ENCODE assay signal across 29 cellular contexts in genomic region chr17:82348434-82348833, GRCh38. TPM values are rescaled to one million over a fixed set of nuclear protein-coding genes. Genes with fewer than 3 reads are reported as not detected.
DNase-seq lines count a peak whose midpoint lies in the region; ATAC-seq, FAIRE-seq and TF ChIP-seq lines count a peak whose summit lies in the region.
"Had no signal": no experiment of that assay in that cellular context is flagged by ENCODE, and none has a peak within 500 bp of the region (broad histone marks: within the 10 kb centered on the region; RNA-seq: fewer than 3 reads in every experiment).

No MANE protein-coding gene starts in this region.

- POLR2A ChIA-PET in HepG2 (lab: Yijun Ruan, JAX), result interaction anchor here (1.0 to 2.2 kb wide), 3 partner anchors 19 to 147 kb away, joined by 3 to 8 read pairs (median 6); no protein-coding TSS in a partner anchor

- BruUV-seq in HepG2 (replicated peaks; lab: Mats Ljungman, UMichigan), result no TSS peak

- DNase-seq in stimulated activated naive CD8-positive, alpha-beta T cell treated with anti-CD3 and anti-CD28 coated beads, Interleukin-15, amount 100 ng/mL, for 72 hours, result no peak
- DNase-seq in HepG2 (ENCODE audit: low spot score) (no peak), osteoblast (ENCODE audit: insufficient read length, low spot score, missing footprints) (peak; percentile 63), NCI-H1694 treated with DMSO at 0.1 percent for 48 hours (lab: John Stamatoyannopoulos, UW) (no peak), urothelium cell line (ENCODE audit: low spot score) (no peak)
- DNase-seq: AML-193; CD8-positive, alpha-beta T cell; DMS 273 treated with DMSO at 0.1 percent for 48 hours; DMS79; EL; GDM1; H9; Kasumi-1; NCI-H1092 treated with DMSO at 0.1 percent for 48 hours; NCI-H1436; NCI-H187 treated with DMSO at 0.1 percent for 48 hours; NCI-H524; NCI-H748 treated with DMSO at 0.1 percent for 48 hours; SK-N-SH had no signal

- no peak overlapping the region for H3K4me3 Mint-ChIP-seq in stimulated activated naive CD8-positive, alpha-beta T cell treated with anti-CD3 and anti-CD28 coated beads, Interleukin-15, Interleukin-2, amounts not matched to agents 100 ng/mL and 50 ng/mL, for 24 hours
- no peak overlapping the region for H3K4me3 Mint-ChIP-seq in stimulated activated naive CD8-positive, alpha-beta T cell treated with anti-CD3 and anti-CD28 coated beads, Interleukin-15, amount 100 ng/mL, for 72 hours
- H3K4me3 Mint-ChIP-seq: CD8-positive, alpha-beta T cell; GM23338; H9 had no signal

- peak overlapping the region; percentile 65 for H3K27ac Mint-ChIP-seq in stimulated activated naive CD8-positive, alpha-beta T cell treated with anti-CD3 and anti-CD28 coated beads, Interleukin-15, Interleukin-2, amounts not matched to agents 100 ng/mL and 50 ng/mL, for 24 hours
- H3K27ac Mint-ChIP-seq in stimulated activated naive CD8-positive, alpha-beta T cell treated with anti-CD3 and anti-CD28 coated beads, Interleukin-15, amount 100 ng/mL, for 72 hours, result no peak overlapping the region
- H3K27ac Mint-ChIP-seq: CD8-positive, alpha-beta T cell; GM23338; H9 had no signal

- H3K27me3 ChIP-seq in HepG2 (ENCODE audit: control insufficient read depth in 1 of 2, insufficient read depth in 2 of 2, low read length in 2 of 2) (no peaks in the 10 kb centered on the region), osteoblast (ENCODE audit: insufficient read depth, low read length) (peaks cover 24% of the 10 kb centered on the region)

- H3K4me1 Mint-ChIP-seq in stimulated activated naive CD8-positive, alpha-beta T cell treated with anti-CD3 and anti-CD28 coated beads, Interleukin-15, Interleukin-2, amounts not matched to agents 100 ng/mL and 50 ng/mL, for 24 hours (ENCODE audit: low read depth), result peaks cover 17% of the 10 kb centered on the region
- H3K4me1 Mint-ChIP-seq in stimulated activated naive CD8-positive, alpha-beta T cell treated with anti-CD3 and anti-CD28 coated beads, Interleukin-15, amount 100 ng/mL, for 72 hours, result peaks cover 23% of the 10 kb centered on the region

- H3K4me2 ChIP-seq in HepG2 (ENCODE audit: low read depth, low read length), result peak overlapping the region; percentile 58; the same call in 1 of the 2 replicates
- no peak overlapping the region for H3K4me2 ChIP-seq in osteoblast (ENCODE audit: insufficient read depth, low read length)
- H3K4me2 ChIP-seq: A549, GM23338, SK-N-SH had no signal

- CTCF ChIA-PET in HepG2 (lab: Yijun Ruan, JAX; ENCODE audit: low intra/inter-chr PET ratio, low total read pairs), result no interaction called here

- ATAC-seq in stimulated activated naive CD8-positive, alpha-beta T cell treated with anti-CD3 and anti-CD28 coated beads, Interleukin-15, amount 100 ng/mL, for 72 hours, result no peak
- ATAC-seq in HepG2 (no peak), HG02798 (IDR thresholded peaks at IDR 0.05; ENCODE audit: poor library complexity, unreplicated experiment) (no peak)
- ATAC-seq: A549; CD8-positive, alpha-beta T cell; GM12878; GM23338; K562 had no signal

- TF ChIP-seq RAD21 in HepG2 (CRISPR knock-in tag; IDR thresholded peaks at IDR 0.05), result no peak; the same call in 1 of the 2 replicates

- TF ChIP-seq EP300 in HepG2 (IDR thresholded peaks at IDR 0.05; ENCODE audit: low read depth in 2 of 2, low read length in 2 of 2), result no peak
- TF ChIP-seq EP300 in HepG2 (CRISPR knock-in tag; IDR thresholded peaks at IDR 0.05; ENCODE audit: borderline replicate concordance), result no peak

- 74% methylated on average over 9 of the region's 9 CpGs for WGBS in HepG2 (ENCODE audit: low lambda C conversion rate)

- peak overlapping the region; percentile 44; the same call in 1 of the 2 replicates for H3K9ac ChIP-seq in HepG2 (ENCODE audit: insufficient read depth, low read depth, low read length)
- H3K9ac ChIP-seq: SK-N-SH had no signal

- H3K9me3 Mint-ChIP-seq in stimulated activated naive CD8-positive, alpha-beta T cell treated with anti-CD3 and anti-CD28 coated beads, Interleukin-15, Interleukin-2, amounts not matched to agents 100 ng/mL and 50 ng/mL, for 24 hours, result no peaks in the 10 kb centered on the region
- no peaks in the 10 kb centered on the region for H3K9me3 Mint-ChIP-seq in stimulated activated naive CD8-positive, alpha-beta T cell treated with anti-CD3 and anti-CD28 coated beads, Interleukin-15, amount 100 ng/mL, for 72 hours
- H3K9me3 Mint-ChIP-seq: CD8-positive, alpha-beta T cell; GM23338; H9 had no signal

- H2AFZ ChIP-seq in HepG2 (ENCODE audit: low read length) (no peak overlapping the region), osteoblast (ENCODE audit: low read length) (no peak overlapping the region)
- H2AFZ ChIP-seq: GM23338 had no signal

- in situ Hi-C loops in HepG2 (cut with HindIII; ENCODE audit: extremely low pct_ligation_motif_present, low pct_unique_long_range_greater_than_20kb), result no loop called here

- H3K36me3 ChIP-seq in HepG2 (replicated peaks in 1 of 2; ENCODE audit: control insufficient read depth in 1 of 2, insufficient read depth in 2 of 2, low read length in 2 of 2), result no peaks in the 10 kb centered on the region
- no peaks in the 10 kb centered on the region for H3K36me3 ChIP-seq in osteoblast (ENCODE audit: insufficient read depth, low read length)

- H3K27me3 Mint-ChIP-seq in stimulated activated naive CD8-positive, alpha-beta T cell treated with anti-CD3 and anti-CD28 coated beads, Interleukin-15, Interleukin-2, amounts not matched to agents 100 ng/mL and 50 ng/mL, for 24 hours, result peaks cover 8% of the 10 kb centered on the region
- peaks cover 41% of the 10 kb centered on the region for H3K27me3 Mint-ChIP-seq in stimulated activated naive CD8-positive, alpha-beta T cell treated with anti-CD3 and anti-CD28 coated beads, Interleukin-15, amount 100 ng/mL, for 72 hours

- no peak for TF ChIP-seq POLR2A in HepG2 (IDR thresholded peaks at IDR 0.05; ENCODE audit: insufficient read depth in 1 of 2, low read depth in 2 of 2, low read length in 2 of 2)

- intact Hi-C loops in HepG2 (cut with micrococcal nuclease; ENCODE audit: unreplicated experiment), result no loop called here

- no peaks in the 10 kb centered on the region for H3K36me3 Mint-ChIP-seq in stimulated activated naive CD8-positive, alpha-beta T cell treated with anti-CD3 and anti-CD28 coated beads, Interleukin-15, Interleukin-2, amounts not matched to agents 100 ng/mL and 50 ng/mL, for 24 hours (ENCODE audit: low read depth)
- H3K36me3 Mint-ChIP-seq: CD8-positive, alpha-beta T cell had no signal

- FAIRE-seq in HepG2 (lab: Jason Lieb, UNC) (no peak), urothelium cell line (lab: Jason Lieb, UNC) (no peak)
- FAIRE-seq: A549, GM12878, K562, RCC 7860 had no signal

- peaks cover 94% of the 10 kb centered on the region for H3K4me1 ChIP-seq in HepG2 (ENCODE audit: insufficient read depth, low read length)
- H3K4me1 ChIP-seq in osteoblast (ENCODE audit: insufficient read depth, low read length), result no peaks in the 10 kb centered on the region

- H4K20me1 ChIP-seq in HepG2 (ENCODE audit: insufficient read depth, low read length) (no peaks in the 10 kb centered on the region), osteoblast (ENCODE audit: insufficient read depth, low read length) (no peaks in the 10 kb centered on the region)

- no peak for TF ChIP-seq CTCF in HepG2 (CRISPR knock-in tag; IDR thresholded peaks at IDR 0.05)
- no peak for TF ChIP-seq CTCF in osteoblast (IDR thresholded peaks at IDR 0.05; ENCODE audit: extremely low read depth, low read depth, low read length)

- H3K9me3 ChIP-seq in HepG2 (ENCODE audit: low read length) (no peaks in the 10 kb centered on the region), osteoblast (ENCODE audit: low read depth, low read length) (no peaks in the 10 kb centered on the region)
- H3K9me3 ChIP-seq: A549, SK-N-SH had no signal

- H3K27ac ChIP-seq in HepG2 (ENCODE audit: extremely low read length, insufficient read depth, low read length), result peak overlapping the region; percentile 28
- no peak overlapping the region for H3K27ac ChIP-seq in osteoblast (ENCODE audit: low read depth, low read length)
- H3K27ac ChIP-seq: A549, C4-2B had no signal

- H3K79me2 ChIP-seq in HepG2 (ENCODE audit: insufficient read depth, low read length) (peaks cover 17% of the 10 kb centered on the region), osteoblast (ENCODE audit: insufficient read depth, low read length) (no peaks in the 10 kb centered on the region)

- H3K4me3 ChIP-seq in HepG2 (replicated peaks in 1 of 3; ENCODE audit: insufficient read depth in 1 of 3, low read depth in 2 of 3, low read length in 3 of 3) (no peak overlapping the region), osteoblast (ENCODE audit: insufficient read depth, low read length) (no peak overlapping the region)
- H3K4me3 ChIP-seq: A549, GM12878, GM23338, K562 had no signal

RNA-seq across cellular contexts. Expression of gene TEX19, which starts 10.6 kb away (rescaled TPM):
- 1.3 and 1.8 TPM in 2 replicates for total RNA-seq in HepG2 (2016; rRNA removed; fragmentation: Illumina TruSeq; extraction: Trizol)
- 0.61 and 0.62 TPM in 2 replicates for total RNA-seq in HepG2 (2016; cell fraction: cytosol; rRNA removed; fragmentation: Illumina TruSeq; extraction: Trizol; ENCODE audit: low read depth)
- 1.6 TPM in 2 replicates for total RNA-seq in HepG2 (2016; cell fraction: insoluble cytoplasmic fraction; rRNA removed; fragmentation: Illumina TruSeq; extraction: Trizol)
- 1.4 and 1.7 TPM in 2 replicates for total RNA-seq in HepG2 (2016; cell fraction: membrane; rRNA removed; fragmentation: Illumina TruSeq; extraction: Trizol)
- total RNA-seq in HepG2 (2016; cell fraction: nucleus; rRNA removed; fragmentation: Illumina TruSeq; extraction: Trizol), result 0.31 and 0.50 TPM in 2 replicates
- polyA plus RNA-seq in HepG2 (2011; rRNA removed), result 4.9 and 6.0 TPM in 2 replicates
- polyA plus RNA-seq in HepG2 (2011; cell fraction: cytosol; rRNA removed), result 4.4 and 5.4 TPM in 2 replicates
- 1.8 TPM in 2 replicates for polyA plus RNA-seq in HepG2 (2011; cell fraction: nucleus; rRNA removed)
- polyA plus RNA-seq in HepG2 (2012), result 3.9 TPM in 2 replicates
- polyA plus RNA-seq in HepG2 (2016; cell fraction: cytosol; fragmentation: Illumina TruSeq; extraction: Trizol; ENCODE audit: low read depth), result 0.29 and 0.36 TPM in 2 replicates
- polyA plus RNA-seq in HepG2 (2016; cell fraction: insoluble cytoplasmic fraction; fragmentation: Illumina TruSeq; extraction: Trizol; ENCODE audit: low read depth), result 1.2 and 1.6 TPM in 2 replicates
- polyA plus RNA-seq in HepG2 (2016; cell fraction: membrane; fragmentation: Illumina TruSeq; extraction: Trizol; ENCODE audit: low read depth), result 0.61 and 0.72 TPM in 2 replicates
- polyA plus RNA-seq in HepG2 (2016; cell fraction: nucleus; fragmentation: Illumina TruSeq; extraction: Trizol; ENCODE audit: insufficient read depth, low read depth), result 0.55 and 1.4 TPM in 2 replicates
- 1.6 and 8.6 TPM in 2 replicates for polyA minus RNA-seq in HepG2 (2011; rRNA and poly(A)+ RNA removed; ENCODE audit: low replicate concordance)
- polyA minus RNA-seq in HepG2 (2011; cell fraction: cytosol; rRNA and poly(A)+ RNA removed), result 1.8 and 2.5 TPM in 2 replicates
- 0.26 and 0.50 TPM in 2 replicates for polyA minus RNA-seq in HepG2 (2011; cell fraction: nucleus; rRNA and poly(A)+ RNA removed)
- under 0.01 and 0.29 TPM in 2 replicates for total RNA-seq in osteoblast
- total RNA-seq: CD8-positive, alpha-beta T cell had no signal

RNA-seq across cellular contexts. Expression of gene SECTM1, which starts 14.9 kb away (rescaled TPM):
- total RNA-seq in HepG2 (2016; rRNA removed; fragmentation: Illumina TruSeq; extraction: Trizol) (2.4 and 5.3 TPM in 2 replicates), osteoblast (5.8 and 11.5 TPM in 2 replicates)
- 3.3 TPM in 2 replicates for total RNA-seq in HepG2 (2016; cell fraction: cytosol; rRNA removed; fragmentation: Illumina TruSeq; extraction: Trizol; ENCODE audit: low read depth)
- 3.0 and 5.5 TPM in 2 replicates for total RNA-seq in HepG2 (2016; cell fraction: insoluble cytoplasmic fraction; rRNA removed; fragmentation: Illumina TruSeq; extraction: Trizol)
- total RNA-seq in HepG2 (2016; cell fraction: membrane; rRNA removed; fragmentation: Illumina TruSeq; extraction: Trizol), result 3.8 and 5.6 TPM in 2 replicates
- 6.9 and 7.3 TPM in 2 replicates for total RNA-seq in HepG2 (2016; cell fraction: nucleus; rRNA removed; fragmentation: Illumina TruSeq; extraction: Trizol)
- 3.5 and 4.2 TPM in 2 replicates for polyA plus RNA-seq in HepG2 (2011; rRNA removed)
- polyA plus RNA-seq in HepG2 (2011; cell fraction: cytosol; rRNA removed), result 2.7 and 4.2 TPM in 2 replicates
- polyA plus RNA-seq in HepG2 (2011; cell fraction: nucleus; rRNA removed), result 6.7 and 7.1 TPM in 2 replicates
- polyA plus RNA-seq in HepG2 (2012), result 5.0 and 7.2 TPM in 2 replicates
- polyA plus RNA-seq in HepG2 (2016; cell fraction: cytosol; fragmentation: Illumina TruSeq; extraction: Trizol; ENCODE audit: low read depth), result 2.6 and 3.4 TPM in 2 replicates
- polyA plus RNA-seq in HepG2 (2016; cell fraction: insoluble cytoplasmic fraction; fragmentation: Illumina TruSeq; extraction: Trizol; ENCODE audit: low read depth), result 4.0 and 4.2 TPM in 2 replicates
- polyA plus RNA-seq in HepG2 (2016; cell fraction: membrane; fragmentation: Illumina TruSeq; extraction: Trizol; ENCODE audit: low read depth), result 4.3 and 4.7 TPM in 2 replicates
- 5.1 and 5.5 TPM in 2 replicates for polyA plus RNA-seq in HepG2 (2016; cell fraction: nucleus; fragmentation: Illumina TruSeq; extraction: Trizol; ENCODE audit: insufficient read depth, low read depth)
- 8.8 and 15.0 TPM in 2 replicates for polyA minus RNA-seq in HepG2 (2011; rRNA and poly(A)+ RNA removed; ENCODE audit: low replicate concordance)
- 1.9 and 2.6 TPM in 2 replicates for polyA minus RNA-seq in HepG2 (2011; cell fraction: cytosol; rRNA and poly(A)+ RNA removed)
- 5.0 and 7.3 TPM in 2 replicates for polyA minus RNA-seq in HepG2 (2011; cell fraction: nucleus; rRNA and poly(A)+ RNA removed)
- total RNA-seq: GM12878 had no signal

RNA-seq across cellular contexts. Expression of gene UTS2R, which starts 23.1 kb away (rescaled TPM):
- total RNA-seq in HepG2 (2016; rRNA removed; fragmentation: Illumina TruSeq; extraction: Trizol) (0.13 TPM in 1 of 2 replicates, not detected in the other), osteoblast (not detected in 2 replicates)
- total RNA-seq in HepG2 (2016; cell fraction: cytosol; rRNA removed; fragmentation: Illumina TruSeq; extraction: Trizol; ENCODE audit: low read depth), result not detected in 2 replicates
- 0.11 TPM in 1 of 2 replicates, not detected in the other for total RNA-seq in HepG2 (2016; cell fraction: insoluble cytoplasmic fraction; rRNA removed; fragmentation: Illumina TruSeq; extraction: Trizol)
- not detected in 2 replicates for total RNA-seq in HepG2 (2016; cell fraction: membrane; rRNA removed; fragmentation: Illumina TruSeq; extraction: Trizol)
- 0.38 TPM in 1 of 2 replicates, not detected in the other for total RNA-seq in HepG2 (2016; cell fraction: nucleus; rRNA removed; fragmentation: Illumina TruSeq; extraction: Trizol)
- 0.10 and 0.15 TPM in 2 replicates for polyA plus RNA-seq in HepG2 (2011; rRNA removed)
- polyA plus RNA-seq in HepG2 (2011; cell fraction: cytosol; rRNA removed), result 0.08 and 0.12 TPM in 2 replicates
- polyA plus RNA-seq in HepG2 (2011; cell fraction: nucleus; rRNA removed), result 1.7 and 2.2 TPM in 2 replicates
- 0.19 and 0.20 TPM in 2 replicates for polyA plus RNA-seq in HepG2 (2012)
- not detected in 2 replicates for polyA plus RNA-seq in HepG2 (2016; cell fraction: cytosol; fragmentation: Illumina TruSeq; extraction: Trizol; ENCODE audit: low read depth)
- polyA plus RNA-seq in HepG2 (2016; cell fraction: insoluble cytoplasmic fraction; fragmentation: Illumina TruSeq; extraction: Trizol; ENCODE audit: low read depth), result 0.17 TPM in 1 of 2 replicates, not detected in the other
- polyA plus RNA-seq in HepG2 (2016; cell fraction: membrane; fragmentation: Illumina TruSeq; extraction: Trizol; ENCODE audit: low read depth), result not detected in 2 replicates
- polyA plus RNA-seq in HepG2 (2016; cell fraction: nucleus; fragmentation: Illumina TruSeq; extraction: Trizol; ENCODE audit: insufficient read depth, low read depth), result not detected in 2 replicates
- 0.32 TPM in 1 of 2 replicates, not detected in the other for polyA minus RNA-seq in HepG2 (2011; rRNA and poly(A)+ RNA removed; ENCODE audit: low replicate concordance)
- not detected in 2 replicates for polyA minus RNA-seq in HepG2 (2011; cell fraction: cytosol; rRNA and poly(A)+ RNA removed)
- 0.50 TPM in 1 of 2 replicates, not detected in the other for polyA minus RNA-seq in HepG2 (2011; cell fraction: nucleus; rRNA and poly(A)+ RNA removed)
- total RNA-seq: CD8-positive, alpha-beta T cell; HT1080; M059J had no signal
- polyA plus RNA-seq: A549, GM23338, K562, SK-N-SH had no signal

RNA-seq across cellular contexts. Expression of gene CD7, which starts 31.0 kb away (rescaled TPM):
- total RNA-seq in HepG2 (2016; rRNA removed; fragmentation: Illumina TruSeq; extraction: Trizol) (29.7 and 67.6 TPM in 2 replicates), osteoblast (not detected in 2 replicates)
- 23.3 and 25.5 TPM in 2 replicates for total RNA-seq in HepG2 (2016; cell fraction: cytosol; rRNA removed; fragmentation: Illumina TruSeq; extraction: Trizol; ENCODE audit: low read depth)
- total RNA-seq in HepG2 (2016; cell fraction: insoluble cytoplasmic fraction; rRNA removed; fragmentation: Illumina TruSeq; extraction: Trizol), result 24.7 and 74.3 TPM in 2 replicates
- 36.8 and 47.2 TPM in 2 replicates for total RNA-seq in HepG2 (2016; cell fraction: membrane; rRNA removed; fragmentation: Illumina TruSeq; extraction: Trizol)
- 53.2 and 64.7 TPM in 2 replicates for total RNA-seq in HepG2 (2016; cell fraction: nucleus; rRNA removed; fragmentation: Illumina TruSeq; extraction: Trizol)
- 72.7 and 76.4 TPM in 2 replicates for polyA plus RNA-seq in HepG2 (2011; rRNA removed)
- 34.4 and 89.4 TPM in 2 replicates for polyA plus RNA-seq in HepG2 (2011; cell fraction: cytosol; rRNA removed)
- 127 and 155 TPM in 2 replicates for polyA plus RNA-seq in HepG2 (2011; cell fraction: nucleus; rRNA removed)
- 46.2 and 62.8 TPM in 2 replicates for polyA plus RNA-seq in HepG2 (2012)
- polyA plus RNA-seq in HepG2 (2016; cell fraction: cytosol; fragmentation: Illumina TruSeq; extraction: Trizol; ENCODE audit: low read depth), result 56.5 and 63.8 TPM in 2 replicates
- polyA plus RNA-seq in HepG2 (2016; cell fraction: insoluble cytoplasmic fraction; fragmentation: Illumina TruSeq; extraction: Trizol; ENCODE audit: low read depth), result 56.7 and 68.4 TPM in 2 replicates
- polyA plus RNA-seq in HepG2 (2016; cell fraction: membrane; fragmentation: Illumina TruSeq; extraction: Trizol; ENCODE audit: low read depth), result 78.3 and 78.6 TPM in 2 replicates
- 226 and 244 TPM in 2 replicates for polyA plus RNA-seq in HepG2 (2016; cell fraction: nucleus; fragmentation: Illumina TruSeq; extraction: Trizol; ENCODE audit: insufficient read depth, low read depth)
- polyA minus RNA-seq in HepG2 (2011; rRNA and poly(A)+ RNA removed; ENCODE audit: low replicate concordance), result 43.3 TPM in 1 of 2 replicates, not detected in the other
- 31.0 and 32.1 TPM in 2 replicates for polyA minus RNA-seq in HepG2 (2011; cell fraction: cytosol; rRNA and poly(A)+ RNA removed)
- 7.9 and 8.8 TPM in 2 replicates for polyA minus RNA-seq in HepG2 (2011; cell fraction: nucleus; rRNA and poly(A)+ RNA removed)
- total RNA-seq: HT1080, M059J had no signal
- polyA plus RNA-seq: A549, GM12878 had no signal
